8 cellular contexts compared by ENCODE assay signal in genomic region chrX:118823263-118824172, GRCh38. TPM values are rescaled to one million over a fixed set of nuclear protein-coding genes. Genes with fewer than 3 reads are reported as not detected.
A peak's percentile ranks its signal among the peaks of the same experiment; 100 is the strongest.
DNase-seq lines count a peak whose midpoint lies in the region; ATAC-seq, FAIRE-seq and TF ChIP-seq lines count a peak whose summit lies in the region.

TSS of gene ZCCHC12 (plus strand) at chrX:118823824. CDS start at chrX:118825245, 1,421 bp downstream.

- peaks cover 19 to 48% of the 10 kb centered on the region in 2 experiments; a peak in 4 of 5 replicates for H3K27me3 ChIP-seq in K562 (ENCODE audit: control insufficient read depth in 2 of 2, insufficient read depth in 2 of 2, low read length in 2 of 2)

- in situ Hi-C loops in G401 (cut with HindIII; ENCODE audit: low sequenced_read_pairs), result no loop called here
- in situ Hi-C loops in K562 (cut with MboI), result no loop called here

- H3K9ac ChIP-seq in K562 (ENCODE audit: insufficient read depth in 1 of 2, low read depth in 2 of 2, low read length in 2 of 2), result peak within 1 kb of the TSS in 1 of 2 experiments; percentile 10; a peak in 2 of 4 replicates

- FAIRE-seq in K562 (lab: Jason Lieb, UNC), result no peak

- intact Hi-C loops in K562 (cut with micrococcal nuclease), result no loop called here

- no peaks in the 10 kb centered on the region for H3K9me1 ChIP-seq in K562 (ENCODE audit: control insufficient read depth, insufficient read depth, low read length)

- peak within 1 kb of the TSS; percentile 41 for H3K4me2 ChIP-seq in K562 (ENCODE audit: insufficient read depth, low read length)

- H3K27ac ChIP-seq in K562 (ENCODE audit: extremely low read depth, low read depth, low read length), result no peak within 1 kb of the TSS

- H3K27me3 Mint-ChIP-seq in T-helper 17 cell, result peaks cover 32% of the 10 kb centered on the region

- peak within 1 kb of the TSS; percentile 45; the same call in 1 of the 2 replicates for H2AFZ ChIP-seq in K562 (ENCODE audit: low read depth, low read length)

- POLR2A ChIA-PET in K562 (lab: Yijun Ruan, JAX), result interaction anchor here (0.7 kb wide), 1 partner anchor 9 kb away, joined by 3 read pairs; no protein-coding TSS in a partner anchor

- H3K79me2 ChIP-seq in K562 (ENCODE audit: control insufficient read depth, insufficient read depth, low read length), result no peaks in the 10 kb centered on the region

- ATAC-seq in T-helper 17 cell, result peak; percentile 90
- ATAC-seq in K562, result peak; percentile 95

- peaks cover 0 to 12% of the 10 kb centered on the region in 2 experiments; a peak in 3 of 5 replicates for H3K4me1 ChIP-seq in K562 (replicated peaks in 1 of 2; ENCODE audit: control insufficient read depth in 2 of 2, insufficient read depth in 2 of 2, low read length in 2 of 2)

- H3K36me3 ChIP-seq in K562 (ENCODE audit: control insufficient read depth, insufficient read depth, low read length), result no peaks in the 10 kb centered on the region

- TF ChIP-seq POLR2A in K562 (conservative IDR thresholded peaks at IDR 0.05), result no peak

- H3K4me3 ChIP-seq in K562, result peak within 1 kb of the TSS; percentile 8; the same call in 1 of the 2 replicates

- no TSS peak for BruUV-seq in K562 (replicated peaks; lab: Mats Ljungman, UMichigan)

- H3K4me1 Mint-ChIP-seq in T-helper 17 cell, result peaks cover 19% of the 10 kb centered on the region

- no peak for TF ChIP-seq RAD21 in K562 (CRISPR knock-in tag; conservative IDR thresholded peaks at IDR 0.05 in 1 of 2, IDR thresholded peaks at IDR 0.05 in 1 of 2)

- TF ChIP-seq CTCF in K562 (IDR thresholded peaks at IDR 0.05 in 2 of 3, conservative IDR thresholded peaks at IDR 0.05 in 1 of 3; ENCODE audit: insufficient read depth in 2 of 3, low read depth in 1 of 3, low read length in 3 of 3), result peak in 1 of 3 experiments; percentile 9; a peak in 1 of 6 replicates

- H3K27ac Mint-ChIP-seq in T-helper 17 cell, result no peak within 1 kb of the TSS

- H3K9me3 ChIP-seq in T-helper 17 cell (ENCODE audit: control insufficient read depth, low read length, poor library complexity, severe bottlenecking) (no peaks in the 10 kb centered on the region), K562 (replicated peaks; ENCODE audit: control insufficient read depth, insufficient read depth, low read depth, low read length) (no peaks in the 10 kb centered on the region)

- H4K20me1 ChIP-seq in K562 (replicated peaks; ENCODE audit: control insufficient read depth, insufficient read depth, low read length), result no peaks in the 10 kb centered on the region; the same call in 1 of the 2 replicates

- CTCF ChIA-PET in K562 (lab: Yijun Ruan, JAX; ENCODE audit: low intra/inter-chr PET ratio), result no interaction called here

- no peak for TF ChIP-seq EP300 in K562 (IDR thresholded peaks at IDR 0.05; ENCODE audit: low read length)

- 8% methylated on average over 19 of the region's 51 CpGs for WGBS in K562 (ENCODE audit: insufficient coverage, low coverage, missing lambda C conversion rate)

- peaks cover 4% of the 10 kb centered on the region for H3K36me3 Mint-ChIP-seq in T-helper 17 cell (ENCODE audit: low read depth)

- DNase-seq in G401 (ENCODE audit: low spot score) (peak; percentile 79), Kasumi-1 (lab: John Stamatoyannopoulos, UW) (peak; percentile 47 to 56), T-helper 17 cell (peak in 2 of 3 donors; percentile 9 to 14), K562 (ENCODE audit: extremely low read depth in 1 of 4, low spot score in 3 of 4) (peak; percentile 77 to 83 (median 81)), iPS-NIHi7 (ENCODE audit: extremely low spot score) (peak; percentile 98), GM19238 (ENCODE audit: insufficient read length, low spot score) (no peak), mucosa of gallbladder (ENCODE audit: low spot score) (no peak)
- peak; percentile 58 for DNase-seq in stimulated activated CD4-positive, alpha-beta T cell treated with anti-CD3 and anti-CD28 coated beads, Interleukin-15, amount 100 ng/mL, for 24 hours

- peak within 1 kb of the TSS; percentile 87 for H3K4me3 Mint-ChIP-seq in T-helper 17 cell

TF ChIP-seq in K562, 482 proteins besides CTCF, POLR2A, EP300 and RAD21 (continues in another document):
- no peak for TF ChIP-seq PRMT5 (CRISPR knock-in tag; IDR thresholded peaks at IDR 0.05)
- no peak for TF ChIP-seq NEUROD1 (IDR thresholded peaks at IDR 0.05; ENCODE audit: borderline replicate concordance, low read depth, low read length, partially characterized antibody)
- TF ChIP-seq ZNF174 (CRISPR knock-in tag; IDR thresholded peaks at IDR 0.05), result no peak
- TF ChIP-seq EP400 (IDR thresholded peaks at IDR 0.05), result no peak
- no peak for TF ChIP-seq CBX1 (IDR thresholded peaks at IDR 0.05; ENCODE audit: low read depth)
- peak; percentile 42 for TF ChIP-seq NFYB (IDR thresholded peaks at IDR 0.05; ENCODE audit: extremely low read depth, insufficient read length)
- TF ChIP-seq, protein P1, sequence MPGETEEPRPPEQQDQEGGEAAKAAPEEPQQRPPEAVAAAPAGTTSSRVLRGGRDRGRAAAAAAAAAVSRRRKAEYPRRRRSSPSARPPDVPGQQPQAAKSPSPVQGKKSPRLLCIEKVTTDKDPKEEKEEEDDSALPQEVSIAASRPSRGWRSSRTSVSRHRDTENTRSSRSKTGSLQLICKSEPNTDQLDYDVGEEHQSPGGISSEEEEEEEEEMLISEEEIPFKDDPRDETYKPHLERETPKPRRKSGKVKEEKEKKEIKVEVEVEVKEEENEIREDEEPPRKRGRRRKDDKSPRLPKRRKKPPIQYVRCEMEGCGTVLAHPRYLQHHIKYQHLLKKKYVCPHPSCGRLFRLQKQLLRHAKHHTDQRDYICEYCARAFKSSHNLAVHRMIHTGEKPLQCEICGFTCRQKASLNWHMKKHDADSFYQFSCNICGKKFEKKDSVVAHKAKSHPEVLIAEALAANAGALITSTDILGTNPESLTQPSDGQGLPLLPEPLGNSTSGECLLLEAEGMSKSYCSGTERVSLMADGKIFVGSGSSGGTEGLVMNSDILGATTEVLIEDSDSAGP (CRISPR knock-in tag; IDR thresholded peaks at IDR 0.05), result no peak

RNA-seq across cellular contexts. Expression of gene ZCCHC12, which starts in this region (rescaled TPM):
- total RNA-seq in G401 (2014; rRNA removed; shearing (Covaris generic)), result not detected in 2 replicates
- not detected for total RNA-seq in T-helper 17 cell
- not detected in 2 replicates for total RNA-seq in K562 (2011; cell fraction: chromatin; rRNA removed; ENCODE audit: low replicate concordance)
- not detected in 2 replicates for total RNA-seq in K562 (2011; cell fraction: nucleolus; rRNA removed)
- total RNA-seq in K562 (2011; cell fraction: nucleoplasm; rRNA removed), result not detected in 2 replicates
- total RNA-seq in K562 (2014; rRNA removed), result not detected in 2 replicates
- not detected in 2 replicates for total RNA-seq in K562 (2014; rRNA removed; fragmentation: Illumina TruSeq; extraction: Trizol)
- 0.07 TPM in 1 of 2 replicates, not detected in the other for total RNA-seq in K562 (2015; rRNA removed; fragmentation: Illumina TruSeq; extraction: Trizol)
- total RNA-seq in K562 (2021), result not detected in 2 replicates
- 0.03 TPM in 1 of 2 replicates, not detected in the other for polyA plus RNA-seq in K562 (2011; rRNA removed)
- 0.04 TPM in 1 of 2 replicates, not detected in the other for polyA plus RNA-seq in K562 (2011; cell fraction: cytosol; rRNA removed)
- not detected in 2 replicates for polyA plus RNA-seq in K562 (2011; cell fraction: nucleus; rRNA removed)
- polyA plus RNA-seq in K562 (2012), result 0.03 TPM in 1 of 2 replicates, not detected in the other
- polyA plus RNA-seq in K562 (2014; fragmentation: Illumina TruSeq; extraction: Trizol), result not detected in 2 replicates
- not detected for polyA plus RNA-seq in K562 (2014; fragmentation: Nextera tagmentation; extraction: Ambion mirVana)
- polyA plus RNA-seq in K562 (2014; rRNA removed), result 0.15 TPM in 1 of 2 replicates, not detected in the other
- polyA minus RNA-seq in K562 (2011; rRNA and poly(A)+ RNA removed), result not detected in 2 replicates
- polyA minus RNA-seq in K562 (2011; cell fraction: cytosol; rRNA and poly(A)+ RNA removed), result not detected in 2 replicates
- not detected in 2 replicates for polyA minus RNA-seq in K562 (2011; cell fraction: nucleus; rRNA and poly(A)+ RNA removed)
- total RNA-seq in mucosa of gallbladder, result 0.20 TPM

Comparison
In these comparisons a context has a peak if more than half of its experiments do, and no peak if none do; other contexts are left out.
1. Peak in DNase-seq in G401; RNA of the gene not detected or under 1 TPM.
2. Peak in DNase-seq and ATAC-seq in T-helper 17 cell; RNA of the gene not detected or under 1 TPM.
3. Peak in DNase-seq, ATAC-seq, H3K4me3 ChIP-seq and H3K4me2 ChIP-seq in K562; RNA of the gene not detected or under 1 TPM.
4. DNase-seq: peak in Kasumi-1 (2 of 2), iPS-NIHi7 (single experiment) and stimulated activated CD4-positive, alpha-beta T cell treated with anti-CD3 and anti-CD28 coated beads, Interleukin-15, amount 100 ng/mL, for 24 hours (single experiment); none in GM19238 (single experiment) and mucosa of gallbladder (single experiment).